9 cellular contexts compared by ENCODE assay signal in genomic region chr15:64776402-64776786, GRCh38. TPM values are rescaled to one million over a fixed set of nuclear protein-coding genes. Genes with fewer than 3 reads are reported as not detected.
A peak's percentile ranks its signal among the peaks of the same experiment; 100 is the strongest.
DNase-seq lines count a peak whose midpoint lies in the region; ATAC-seq, FAIRE-seq and TF ChIP-seq lines count a peak whose summit lies in the region.
"Had no signal": no experiment of that assay in that cellular context is flagged by ENCODE, and none has a peak within 500 bp of the region (broad histone marks: within the 10 kb centered on the region; RNA-seq: fewer than 3 reads in every experiment).

No MANE protein-coding gene starts in this region.

- H4K20me1 ChIP-seq in smooth muscle cell (ENCODE audit: low read depth): peaks cover 13% of the 10 kb centered on the region

- intact Hi-C loops in kidney (cut with DNase I): no loop called here

- FAIRE-seq in kidney (lab: Jason Lieb, UNC): no peak

- H3K36me3 Mint-ChIP-seq in activated T-helper 17 cell treated with anti-CD3 and anti-CD28 coated beads, Interleukin-2, amount 50 U/mL, for 72 hours (ENCODE audit: low read depth): no peaks in the 10 kb centered on the region

- no peaks in the 10 kb centered on the region for H3K9me3 ChIP-seq in HAP-1
- no peaks in the 10 kb centered on the region for H3K9me3 ChIP-seq in kidney (ENCODE audit: control insufficient read depth in 1 of 2, low read length in 2 of 2)
- no peaks in the 10 kb centered on the region for H3K9me3 ChIP-seq in smooth muscle cell (replicated peaks; ENCODE audit: low read depth)

- H3K4me1 ChIP-seq in HAP-1 (peaks cover 20% of the 10 kb centered on the region), kidney (ENCODE audit: control insufficient read depth in 1 of 2, insufficient read depth in 1 of 2, low read depth in 1 of 2, low read length in 2 of 2) (peaks cover 3 to 6% of the 10 kb centered on the region in 2 donors), smooth muscle cell (ENCODE audit: low read depth) (peaks cover 7% of the 10 kb centered on the region)

- no peaks in the 10 kb centered on the region for H3F3A ChIP-seq in smooth muscle cell (ENCODE audit: low read depth)

- H3K9ac ChIP-seq in kidney (ENCODE audit: low read length in 2 of 2): peak overlapping the region; percentile 17 to 73
- H3K9ac ChIP-seq in smooth muscle cell (ENCODE audit: low read depth): peak overlapping the region; percentile 53

- H3K27ac ChIP-seq in kidney (ENCODE audit: low read depth in 2 of 2, low read length in 2 of 2) (peak overlapping the region in 1 of 2 donors; percentile 41), smooth muscle cell (ENCODE audit: low read depth) (no peak overlapping the region)
- H3K27ac ChIP-seq: GM23248 had no signal

- H2AFZ ChIP-seq in smooth muscle cell (ENCODE audit: low read depth): peak overlapping the region; percentile 93

- DNase-seq in HAP-1 (ENCODE audit: low spot score in 2 of 2) (no peak), kidney (peak; percentile 52), smooth muscle cell (lab: John Stamatoyannopoulos, UW; ENCODE audit: unreplicated experiment) (no peak), 8988T (no peak)
- DNase-seq in stimulated activated CD4-positive, alpha-beta T cell treated with anti-CD3 and anti-CD28 coated beads, Interleukin-4, amount 100 ng/mL, for 4 hours: no peak
- DNase-seq: KG1 had no signal

- WGBS in smooth muscle cell (ENCODE audit: low lambda C conversion rate): 15% methylated on average over 25 of the region's 25 CpGs

- H3K4me3 ChIP-seq in HAP-1 (peak overlapping the region; percentile 42), kidney (ENCODE audit: low read length in 2 of 2) (peak overlapping the region; percentile 54 to 64), smooth muscle cell (peak overlapping the region; percentile 78)

- no peaks in the 10 kb centered on the region for H3K27me3 ChIP-seq in HAP-1 (ENCODE audit: low read depth)
- no peaks in the 10 kb centered on the region for H3K27me3 ChIP-seq in smooth muscle cell (ENCODE audit: low read depth)

- H3K79me2 ChIP-seq in smooth muscle cell (ENCODE audit: low read depth): peaks cover 22% of the 10 kb centered on the region

- TF ChIP-seq CTCF in kidney (IDR thresholded peaks at IDR 0.05; ENCODE audit: borderline replicate concordance, extremely low read depth, insufficient read depth): no peak
- TF ChIP-seq CTCF in smooth muscle cell (IDR thresholded peaks at IDR 0.05; ENCODE audit: borderline replicate concordance, insufficient read depth, poor library complexity, severe bottlenecking): no peak

- ATAC-seq in activated T-helper 17 cell treated with anti-CD3 and anti-CD28 coated beads, Interleukin-2, amount 50 U/mL, for 72 hours (replicated peaks): no peak
- ATAC-seq in HG03521 (IDR thresholded peaks at IDR 0.05; ENCODE audit: unreplicated experiment): no peak

- in situ Hi-C loops in HAP-1 (cut with MboI; ENCODE audit: low sequenced_read_pairs): no loop called here

- peak overlapping the region; percentile 69 for H3K4me3 Mint-ChIP-seq in activated T-helper 17 cell treated with anti-CD3 and anti-CD28 coated beads, Interleukin-2, amount 50 U/mL, for 72 hours

- H3K4me1 Mint-ChIP-seq in activated T-helper 17 cell treated with anti-CD3 and anti-CD28 coated beads, Interleukin-2, amount 50 U/mL, for 72 hours: no peaks in the 10 kb centered on the region

- no peaks in the 10 kb centered on the region for H3K9me3 Mint-ChIP-seq in activated T-helper 17 cell treated with anti-CD3 and anti-CD28 coated beads, Interleukin-2, amount 50 U/mL, for 72 hours

- H3K4me2 ChIP-seq in smooth muscle cell: peak overlapping the region; percentile 98

- H3K36me3 ChIP-seq in HAP-1 (replicated peaks) (peaks cover 5% of the 10 kb centered on the region; the same call in 1 of the 2 replicates), kidney (ENCODE audit: control insufficient read depth in 1 of 2, insufficient read depth in 2 of 2, low read length in 2 of 2) (no peaks in the 10 kb centered on the region), smooth muscle cell (ENCODE audit: low read depth) (no peaks in the 10 kb centered on the region)

- H3K27me3 Mint-ChIP-seq in activated T-helper 17 cell treated with anti-CD3 and anti-CD28 coated beads, Interleukin-2, amount 50 U/mL, for 72 hours: peaks cover 38% of the 10 kb centered on the region

- no peak overlapping the region for H3K27ac Mint-ChIP-seq in activated T-helper 17 cell treated with anti-CD3 and anti-CD28 coated beads, Interleukin-2, amount 50 U/mL, for 72 hours

RNA-seq across cellular contexts. Expression of gene RBPMS2, which starts 1.0 kb away (rescaled TPM):
- total RNA-seq in activated T-helper 17 cell treated with anti-CD3 and anti-CD28 coated beads, Interleukin-2, amount 50 U/mL, for 72 hours: not detected
- total RNA-seq in kidney (8.2 TPM), smooth muscle cell (0.81 and 1.5 TPM in 2 replicates)
- polyA plus RNA-seq in kidney (ENCODE audit: insufficient read depth, low read depth, low replicate concordance) (24.2 TPM), smooth muscle cell (22.1 and 22.2 TPM in 2 replicates)
- total RNA-seq: GM23248 had no signal

RNA-seq across cellular contexts. Expression of gene PIF1, which starts 49.1 kb away (rescaled TPM):
- total RNA-seq in activated T-helper 17 cell treated with anti-CD3 and anti-CD28 coated beads, Interleukin-2, amount 50 U/mL, for 72 hours: 10 to 100 TPM; 44.4 to 53.1 TPM
- total RNA-seq in kidney (2.0 TPM), smooth muscle cell (0.40 and 1.6 TPM in 2 replicates)
- polyA plus RNA-seq in kidney (ENCODE audit: insufficient read depth, low read depth, low replicate concordance) (0.47 TPM), smooth muscle cell (1.5 TPM in 2 replicates)

Comparison
In these comparisons a context has a peak if more than half of its experiments do, and no peak if none do; other contexts are left out.
1. RNA of gene PIF1, which starts 49.1 kb away (total RNA-seq): 44.4 to 53.1 TPM in activated T-helper 17 cell treated with anti-CD3 and anti-CD28 coated beads, Interleukin-2, amount 50 U/mL, for 72 hours; 2.0 TPM in kidney (single experiment) and 0.40 to 1.6 TPM in smooth muscle cell; every median in the first group is over 10 times any median in the second.
2. Peak in every context shown above with its lines, with median percentiles within 50 percentile points of each other: H3K4me3 ChIP-seq.